ENCODE assay signal across 2 cellular contexts in the genomic region with DNA sequence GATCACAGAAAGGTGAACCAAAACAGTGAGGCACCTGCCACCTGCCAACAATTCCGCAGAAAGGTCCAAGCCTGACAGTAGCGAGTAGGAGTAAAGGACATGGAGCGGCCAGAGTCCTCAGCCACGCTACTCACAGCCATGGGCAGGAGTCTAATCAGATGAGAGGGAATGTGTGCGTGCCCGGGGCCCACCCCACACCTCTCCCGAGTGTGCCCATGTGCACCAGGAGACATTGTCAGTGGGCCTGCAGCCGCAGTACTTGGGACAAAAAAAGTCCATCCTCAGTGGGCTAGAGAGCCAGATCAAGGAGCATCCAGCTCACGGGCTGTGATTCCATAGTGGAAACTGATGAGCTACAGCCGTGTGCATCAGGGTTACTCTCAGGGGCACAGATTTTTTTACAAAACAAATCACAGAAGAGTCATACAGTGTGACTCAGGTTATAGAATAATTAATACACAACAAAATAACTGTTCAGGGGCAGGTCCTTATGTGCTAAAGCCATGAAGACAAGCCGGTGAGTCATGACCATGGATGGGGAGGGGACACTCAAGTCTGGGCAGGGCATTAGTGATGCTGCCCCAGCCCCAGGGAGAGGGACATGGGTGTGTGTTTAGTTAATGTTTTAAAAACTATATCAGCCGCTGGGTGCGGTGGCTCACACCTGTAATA.
TF ChIP-seq lines count a peak whose summit lies in the region.

No MANE protein-coding gene starts in this region.

TF ChIP-seq in SK-N-SH, 30 proteins besides CTCF, POLR2A, EP300 and RAD21:
- peak; percentile 28; the same call in 1 of the 2 replicates for TF ChIP-seq FOSL2 (IDR thresholded peaks at IDR 0.05; ENCODE audit: borderline replicate concordance, low read depth)
- TF ChIP-seq ELF1 (IDR thresholded peaks at IDR 0.05): no peak
- TF ChIP-seq JUND (IDR thresholded peaks at IDR 0.05): no peak
- no peak for TF ChIP-seq MXI1 (IDR thresholded peaks at IDR 0.05; ENCODE audit: low read depth, low read length)
- TF ChIP-seq NFIC (IDR thresholded peaks at IDR 0.05; ENCODE audit: borderline replicate concordance): no peak
TF ChIP-seq in SK-N-SH: peak in this region for 1.

TF ChIP-seq in SK-N-SH treated with all-trans-retinoic acid at 6 μM for 48 hours, 23 proteins besides CTCF, POLR2A, EP300 and RAD21:
- TF ChIP-seq PPARA (CRISPR knock-in tag; IDR thresholded peaks at IDR 0.05; ENCODE audit: borderline replicate concordance): no peak
- TF ChIP-seq CSDC2 (CRISPR knock-in tag; IDR thresholded peaks at IDR 0.05): no peak
- TF ChIP-seq ISL1 (CRISPR knock-in tag; IDR thresholded peaks at IDR 0.05): no peak
- TF ChIP-seq, protein P1, sequence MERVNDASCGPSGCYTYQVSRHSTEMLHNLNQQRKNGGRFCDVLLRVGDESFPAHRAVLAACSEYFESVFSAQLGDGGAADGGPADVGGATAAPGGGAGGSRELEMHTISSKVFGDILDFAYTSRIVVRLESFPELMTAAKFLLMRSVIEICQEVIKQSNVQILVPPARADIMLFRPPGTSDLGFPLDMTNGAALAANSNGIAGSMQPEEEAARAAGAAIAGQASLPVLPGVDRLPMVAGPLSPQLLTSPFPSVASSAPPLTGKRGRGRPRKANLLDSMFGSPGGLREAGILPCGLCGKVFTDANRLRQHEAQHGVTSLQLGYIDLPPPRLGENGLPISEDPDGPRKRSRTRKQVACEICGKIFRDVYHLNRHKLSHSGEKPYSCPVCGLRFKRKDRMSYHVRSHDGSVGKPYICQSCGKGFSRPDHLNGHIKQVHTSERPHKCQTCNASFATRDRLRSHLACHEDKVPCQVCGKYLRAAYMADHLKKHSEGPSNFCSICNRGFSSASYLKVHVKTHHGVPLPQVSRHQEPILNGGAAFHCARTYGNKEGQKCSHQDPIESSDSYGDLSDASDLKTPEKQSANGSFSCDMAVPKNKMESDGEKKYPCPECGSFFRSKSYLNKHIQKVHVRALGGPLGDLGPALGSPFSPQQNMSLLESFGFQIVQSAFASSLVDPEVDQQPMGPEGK (CRISPR knock-in tag; IDR thresholded peaks at IDR 0.05; ENCODE audit: borderline replicate concordance): no peak
- no peak for TF ChIP-seq ZFP3 (CRISPR knock-in tag; IDR thresholded peaks at IDR 0.05)
- no peak for TF ChIP-seq ARNTL (CRISPR knock-in tag; IDR thresholded peaks at IDR 0.05; ENCODE audit: borderline replicate concordance, low read depth)
- no peak for TF ChIP-seq ESRRG (CRISPR knock-in tag; IDR thresholded peaks at IDR 0.05)
- TF ChIP-seq ZC3H10 (CRISPR knock-in tag; IDR thresholded peaks at IDR 0.05): no peak
- no peak for TF ChIP-seq TCF4 (CRISPR knock-in tag; IDR thresholded peaks at IDR 0.05; ENCODE audit: borderline replicate concordance)
- TF ChIP-seq, protein P2, sequence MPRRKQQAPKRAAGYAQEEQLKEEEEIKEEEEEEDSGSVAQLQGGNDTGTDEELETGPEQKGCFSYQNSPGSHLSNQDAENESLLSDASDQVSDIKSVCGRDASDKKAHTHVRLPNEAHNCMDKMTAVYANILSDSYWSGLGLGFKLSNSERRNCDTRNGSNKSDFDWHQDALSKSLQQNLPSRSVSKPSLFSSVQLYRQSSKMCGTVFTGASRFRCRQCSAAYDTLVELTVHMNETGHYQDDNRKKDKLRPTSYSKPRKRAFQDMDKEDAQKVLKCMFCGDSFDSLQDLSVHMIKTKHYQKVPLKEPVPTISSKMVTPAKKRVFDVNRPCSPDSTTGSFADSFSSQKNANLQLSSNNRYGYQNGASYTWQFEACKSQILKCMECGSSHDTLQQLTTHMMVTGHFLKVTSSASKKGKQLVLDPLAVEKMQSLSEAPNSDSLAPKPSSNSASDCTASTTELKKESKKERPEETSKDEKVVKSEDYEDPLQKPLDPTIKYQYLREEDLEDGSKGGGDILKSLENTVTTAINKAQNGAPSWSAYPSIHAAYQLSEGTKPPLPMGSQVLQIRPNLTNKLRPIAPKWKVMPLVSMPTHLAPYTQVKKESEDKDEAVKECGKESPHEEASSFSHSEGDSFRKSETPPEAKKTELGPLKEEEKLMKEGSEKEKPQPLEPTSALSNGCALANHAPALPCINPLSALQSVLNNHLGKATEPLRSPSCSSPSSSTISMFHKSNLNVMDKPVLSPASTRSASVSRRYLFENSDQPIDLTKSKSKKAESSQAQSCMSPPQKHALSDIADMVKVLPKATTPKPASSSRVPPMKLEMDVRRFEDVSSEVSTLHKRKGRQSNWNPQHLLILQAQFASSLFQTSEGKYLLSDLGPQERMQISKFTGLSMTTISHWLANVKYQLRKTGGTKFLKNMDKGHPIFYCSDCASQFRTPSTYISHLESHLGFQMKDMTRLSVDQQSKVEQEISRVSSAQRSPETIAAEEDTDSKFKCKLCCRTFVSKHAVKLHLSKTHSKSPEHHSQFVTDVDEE (CRISPR knock-in tag; IDR thresholded peaks at IDR 0.05): no peak
- no peak for TF ChIP-seq GLIS3 (CRISPR knock-in tag; IDR thresholded peaks at IDR 0.05)
- no peak for TF ChIP-seq SNAI2 (CRISPR knock-in tag; IDR thresholded peaks at IDR 0.05)
- TF ChIP-seq, protein P3, sequence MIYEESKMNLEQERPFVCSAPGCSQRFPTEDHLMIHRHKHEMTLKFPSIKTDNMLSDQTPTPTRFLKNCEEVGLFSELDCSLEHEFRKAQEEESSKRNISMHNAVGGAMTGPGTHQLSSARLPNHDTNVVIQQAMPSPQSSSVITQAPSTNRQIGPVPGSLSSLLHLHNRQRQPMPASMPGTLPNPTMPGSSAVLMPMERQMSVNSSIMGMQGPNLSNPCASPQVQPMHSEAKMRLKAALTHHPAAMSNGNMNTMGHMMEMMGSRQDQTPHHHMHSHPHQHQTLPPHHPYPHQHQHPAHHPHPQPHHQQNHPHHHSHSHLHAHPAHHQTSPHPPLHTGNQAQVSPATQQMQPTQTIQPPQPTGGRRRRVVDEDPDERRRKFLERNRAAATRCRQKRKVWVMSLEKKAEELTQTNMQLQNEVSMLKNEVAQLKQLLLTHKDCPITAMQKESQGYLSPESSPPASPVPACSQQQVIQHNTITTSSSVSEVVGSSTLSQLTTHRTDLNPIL (CRISPR knock-in tag; IDR thresholded peaks at IDR 0.05; ENCODE audit: low read depth): no peak
- TF ChIP-seq ZNF565 (CRISPR knock-in tag; conservative IDR thresholded peaks at IDR 0.05; ENCODE audit: low read depth): no peak
TF ChIP-seq in SK-N-SH treated with all-trans-retinoic acid at 6 μM for 48 hours: peak in this region for 0.
